ENCODE assay signal across 1 cellular context in genomic region chr2:187527262-187527661, GRCh38.
TF ChIP-seq lines count a peak whose summit lies in the region.

No MANE protein-coding gene starts in this region.

TF ChIP-seq in GM23338, 12 proteins besides CTCF, POLR2A, EP300 and RAD21:
- no peak for TF ChIP-seq ZNF462 (CRISPR knock-in tag; IDR thresholded peaks at IDR 0.05)
- TF ChIP-seq ZNF331 (CRISPR knock-in tag; IDR thresholded peaks at IDR 0.05; ENCODE audit: low read depth) = no peak
- TF ChIP-seq ZNF114 (CRISPR knock-in tag; IDR thresholded peaks at IDR 0.05) = no peak
- no peak for TF ChIP-seq POLR2AphosphoS5 (IDR thresholded peaks at IDR 0.05; ENCODE audit: low read depth)
- TF ChIP-seq ETS1 (IDR thresholded peaks at IDR 0.05) = no peak
- TF ChIP-seq NANOG (IDR thresholded peaks at IDR 0.05; ENCODE audit: borderline replicate concordance) = no peak
TF ChIP-seq in GM23338: peak in this region for 0.
